15 cellular contexts compared by ENCODE assay signal in genomic region chr21:38903578-38904193, GRCh38.
A peak's percentile ranks its signal among the peaks of the same experiment; 100 is the strongest.
DNase-seq lines count a peak whose midpoint lies in the region; ATAC-seq and TF ChIP-seq lines count a peak whose summit lies in the region.
"Had no signal": no experiment of that assay in that cellular context is flagged by ENCODE, and none has a peak within 500 bp of the region (broad histone marks: within the 10 kb centered on the region; RNA-seq: fewer than 3 reads in every experiment).

No MANE protein-coding gene starts in this region.

- H3K4me3 ChIP-seq in ascending aorta (no peak overlapping the region), gastroesophageal sphincter (no peak overlapping the region), muscle layer of colon (ENCODE audit: low read depth in 1 of 2, low read length in 2 of 2) (peak overlapping the region in 1 of 2 donors; percentile 26), transverse colon (no peak overlapping the region)
- H3K4me3 ChIP-seq: ovary, SJSA1 had no signal

- TF ChIP-seq EP300 in gastroesophageal sphincter (IDR thresholded peaks at IDR 0.05) (no peak), transverse colon (IDR thresholded peaks at IDR 0.05; ENCODE audit: low read depth) (no peak)

- DNase-seq in ascending aorta (ENCODE audit: low spot score in 2 of 2), result peak in 1 of 2 donors; percentile 83
- DNase-seq in transverse colon, result no peak
- no peak for DNase-seq in effector memory CD8-positive, alpha-beta T cell
- DNase-seq in ACHN, result no peak
- no peak for DNase-seq in glutamatergic neuron
- DNase-seq: NCI-H1417 treated with DMSO at 0.1 percent for 48 hours, NCI-H748 treated with DMSO at 0.1 percent for 48 hours, ovary had no signal

- no peak overlapping the region for H3K4me3 Mint-ChIP-seq in effector memory CD8-positive, alpha-beta T cell
- no peak overlapping the region for H3K4me3 Mint-ChIP-seq in glutamatergic neuron (ENCODE audit: unreplicated experiment)
- H3K4me3 Mint-ChIP-seq: activated naive CD8-positive, alpha-beta T cell; CD14-positive monocyte; dendritic cell treated with granulocyte-macrophage colony-stimulating factor and Interleukin-4, amounts not matched to agents 40 ng/mL and 50 ng/mL, for 4 days had no signal

- peak overlapping the region; percentile 86 to 90 for H3K27ac ChIP-seq in ascending aorta
- H3K27ac ChIP-seq in gastroesophageal sphincter, result peak overlapping the region; percentile 20 to 82 (median 64)
- H3K27ac ChIP-seq in muscle layer of colon (ENCODE audit: low read depth, low read length), result peak overlapping the region; percentile 46
- H3K27ac ChIP-seq in transverse colon, result peak overlapping the region in 3 of 4 donors; percentile 22 to 57 (median 23)
- H3K27ac ChIP-seq: ovary, SJSA1 had no signal

- H3K9me3 Mint-ChIP-seq in effector memory CD8-positive, alpha-beta T cell, result peaks cover 0 to 2% of the 10 kb centered on the region in 2 donors
- peaks cover 4% of the 10 kb centered on the region for H3K9me3 Mint-ChIP-seq in glutamatergic neuron (ENCODE audit: unreplicated experiment)

- no peaks in the 10 kb centered on the region for H3K36me3 Mint-ChIP-seq in effector memory CD8-positive, alpha-beta T cell (ENCODE audit: insufficient read depth)
- peaks cover 5% of the 10 kb centered on the region for H3K36me3 Mint-ChIP-seq in glutamatergic neuron (ENCODE audit: unreplicated experiment)
- H3K36me3 Mint-ChIP-seq: CD14-positive monocyte had no signal

- H3K4me1 ChIP-seq in ascending aorta (peaks cover 11 to 26% of the 10 kb centered on the region in 2 donors), gastroesophageal sphincter (peaks cover 0 to 31% (median 12%) of the 10 kb centered on the region in 3 donors), muscle layer of colon (ENCODE audit: insufficient read depth, low read length) (peaks cover 14% of the 10 kb centered on the region), transverse colon (peaks cover 15 to 23% (median 19%) of the 10 kb centered on the region in 4 donors)

- TF ChIP-seq CTCF in ascending aorta (IDR thresholded peaks at IDR 0.05) (no peak), gastroesophageal sphincter (IDR thresholded peaks at IDR 0.05) (no peak), transverse colon (IDR thresholded peaks at IDR 0.05) (no peak), glutamatergic neuron (IDR thresholded peaks at IDR 0.05; ENCODE audit: partially characterized antibody, unreplicated experiment) (no peak)

- H3K9ac ChIP-seq in muscle layer of colon (ENCODE audit: low read length), result no peak overlapping the region

- intact Hi-C loops in ascending aorta (cut with DNase I), result no loop called here
- intact Hi-C loops in transverse colon (cut with DNase I; ENCODE audit: low total_unique reads), result no loop called here

- 51 to 74% methylated on average over 10 to 13 of the region's 14 CpGs for WGBS in gastroesophageal sphincter (ENCODE audit: low coverage in 1 of 2), 2 donors
- WGBS in transverse colon (ENCODE audit: low coverage in 1 of 2), 2 donors, result 75 to 81% methylated on average over 8 to 14 of the region's 14 CpGs

- H3K27ac Mint-ChIP-seq in effector memory CD8-positive, alpha-beta T cell, result no peak overlapping the region
- no peak overlapping the region for H3K27ac Mint-ChIP-seq in glutamatergic neuron (ENCODE audit: unreplicated experiment)
- H3K27ac Mint-ChIP-seq: activated naive CD8-positive, alpha-beta T cell; CD14-positive monocyte; dendritic cell treated with granulocyte-macrophage colony-stimulating factor and Interleukin-4, amounts not matched to agents 40 ng/mL and 50 ng/mL, for 4 days had no signal

- H3K4me1 Mint-ChIP-seq in effector memory CD8-positive, alpha-beta T cell (ENCODE audit: low read depth in 2 of 2), result no peaks in the 10 kb centered on the region
- H3K4me1 Mint-ChIP-seq in glutamatergic neuron (ENCODE audit: low read depth, unreplicated experiment), result no peaks in the 10 kb centered on the region

- ATAC-seq in gastroesophageal sphincter (no peak), GM19023 (IDR thresholded peaks at IDR 0.05; ENCODE audit: unreplicated experiment) (no peak)
- ATAC-seq in effector memory CD8-positive, alpha-beta T cell (replicated peaks), result no peak

- H3K27me3 Mint-ChIP-seq in effector memory CD8-positive, alpha-beta T cell, result peaks cover 13 to 33% of the 10 kb centered on the region in 2 donors
- no peaks in the 10 kb centered on the region for H3K27me3 Mint-ChIP-seq in glutamatergic neuron (ENCODE audit: unreplicated experiment)
- H3K27me3 Mint-ChIP-seq: activated naive CD8-positive, alpha-beta T cell had no signal

- no peaks in the 10 kb centered on the region for H3K27me3 ChIP-seq in ascending aorta
- no peaks in the 10 kb centered on the region for H3K27me3 ChIP-seq in gastroesophageal sphincter
- no peaks in the 10 kb centered on the region for H3K27me3 ChIP-seq in muscle layer of colon (ENCODE audit: control insufficient read depth in 1 of 2, insufficient read depth in 2 of 2, low read length in 2 of 2)
- H3K27me3 ChIP-seq in transverse colon, result no peaks in the 10 kb centered on the region
- H3K27me3 ChIP-seq: ovary, SJSA1 had no signal

- H3K36me3 ChIP-seq in ascending aorta, result no peaks in the 10 kb centered on the region
- H3K36me3 ChIP-seq in gastroesophageal sphincter, result no peaks in the 10 kb centered on the region
- H3K36me3 ChIP-seq in muscle layer of colon (ENCODE audit: insufficient read depth, low read length), result no peaks in the 10 kb centered on the region
- no peaks in the 10 kb centered on the region for H3K36me3 ChIP-seq in transverse colon
- H3K36me3 ChIP-seq: ovary, SJSA1 had no signal

- in situ Hi-C loops in transverse colon (cut with MboI; ENCODE audit: low pct_ligation_motif_present in 1 of 4, low pct_unique_long_range_greater_than_20kb in 1 of 4, low sequenced_read_pairs in 3 of 4) (no loop called here), ACHN (cut with HindIII; ENCODE audit: low pct_ligation_motif_present, low pct_unique_long_range_greater_than_20kb, low sequenced_read_pairs) (no loop called here)

- no peaks in the 10 kb centered on the region for H3K9me3 ChIP-seq in ascending aorta
- H3K9me3 ChIP-seq in gastroesophageal sphincter, result no peaks in the 10 kb centered on the region
- H3K9me3 ChIP-seq in muscle layer of colon (ENCODE audit: low read length), result no peaks in the 10 kb centered on the region
- no peaks in the 10 kb centered on the region for H3K9me3 ChIP-seq in transverse colon
- H3K9me3 ChIP-seq: ovary, SJSA1 had no signal

- TF ChIP-seq POLR2A in gastroesophageal sphincter (IDR thresholded peaks at IDR 0.05) (no peak), transverse colon (IDR thresholded peaks at IDR 0.05) (no peak)

Comparison
In these comparisons a context has a peak if more than half of its experiments do, and no peak if none do; other contexts are left out.
1. H3K27ac ChIP-seq: peak in every context shown above with its lines; median percentile 88 in ascending aorta; 64 in gastroesophageal sphincter; 46 in muscle layer of colon; 23 in transverse colon.